In genomic region chr2:228548230-228548629, GRCh38 we compare ENCODE assay signal across 12 cellular contexts.
"Had no signal": no experiment of that assay in that cellular context is flagged by ENCODE, and none has a peak within 500 bp of the region (broad histone marks: within the 10 kb centered on the region; RNA-seq: fewer than 3 reads in every experiment).

No MANE protein-coding gene starts in this region.

- H3K27ac Mint-ChIP-seq: activated CD4-positive, alpha-beta memory T cell treated with anti-CD3 and anti-CD28 coated beads, Interleukin-2, amount 10 ng/mL, durations not matched to agents 7 days and 5 days; activated naive CD8-positive, alpha-beta T cell had no signal

- H3K36me3 Mint-ChIP-seq: activated naive CD8-positive, alpha-beta T cell had no signal

- H3K36me3 ChIP-seq: lower lobe of right lung, pancreas, stomach had no signal

- DNase-seq: activated CD4-positive, alpha-beta memory T cell treated with anti-CD3 and anti-CD28 coated beads, Interleukin-2, amount 10 ng/mL, durations not matched to agents 7 days and 5 days; activated gamma-delta T cell; activated T-cell treated with anti-CD3 and anti-CD28 coated beads, Interleukin-2, amount 50 U/mL, for 48 hours; anterior cingulate cortex; hypothalamus; lower lobe of right lung; midbrain; pancreas; small intestine; stomach; T-helper 9 cell had no signal

- H3K27ac ChIP-seq: lower lobe of right lung, pancreas, stomach had no signal

- H3K4me1 ChIP-seq: lower lobe of right lung, pancreas, stomach had no signal

- ATAC-seq: lower lobe of right lung, pancreas had no signal

- H3K4me3 Mint-ChIP-seq: activated CD4-positive, alpha-beta memory T cell treated with anti-CD3 and anti-CD28 coated beads, Interleukin-2, amount 10 ng/mL, durations not matched to agents 7 days and 5 days; activated naive CD8-positive, alpha-beta T cell had no signal

- H3K4me1 Mint-ChIP-seq: activated CD4-positive, alpha-beta memory T cell treated with anti-CD3 and anti-CD28 coated beads, Interleukin-2, amount 10 ng/mL, durations not matched to agents 7 days and 5 days had no signal

- H3K27me3 Mint-ChIP-seq: activated CD4-positive, alpha-beta memory T cell treated with anti-CD3 and anti-CD28 coated beads, Interleukin-2, amount 10 ng/mL, durations not matched to agents 7 days and 5 days; activated naive CD8-positive, alpha-beta T cell had no signal

- H3K27me3 ChIP-seq: pancreas, stomach had no signal

- H3K4me3 ChIP-seq: lower lobe of right lung, pancreas, stomach had no signal

- H3K9me3 ChIP-seq: lower lobe of right lung, pancreas had no signal
